Comparison of ENCODE assay signal across 1 cellular context in genomic region chr1:27365372-27366112, GRCh38.
TF ChIP-seq lines count a peak whose summit lies in the region.

No MANE protein-coding gene starts in this region.

TF ChIP-seq in Ishikawa, 13 proteins besides CTCF, POLR2A, EP300 and RAD21 (continued from another document):
- TF ChIP-seq REST (IDR thresholded peaks at IDR 0.05; ENCODE audit: low read depth), result no peak
- 0 out of 2 replicates have a peak, but pooled peaks have one; percentile 8 for TF ChIP-seq TAF1 (IDR thresholded peaks at IDR 0.05; ENCODE audit: low read depth)
- peak; percentile 72 for TF ChIP-seq ZBTB7A (IDR thresholded peaks at IDR 0.05; ENCODE audit: low read depth)
TF ChIP-seq in Ishikawa: peak in this region for 2.
